ENCODE assay signal across 8 cellular contexts in genomic region chr14:64196668-64197411, GRCh38.
DNase-seq lines count a peak whose midpoint lies in the region; ATAC-seq and TF ChIP-seq lines count a peak whose summit lies in the region.

No MANE protein-coding gene starts in this region.

- H3K4me1 ChIP-seq in gastroesophageal sphincter (peaks cover 0 to 18% (median 9%) of the 10 kb centered on the region in 3 donors), neural progenitor cell (peaks cover 38% of the 10 kb centered on the region)

- H3K4me1 Mint-ChIP-seq in T-helper 2 cell treated with Interferon-gamma antibody and Interleukin-4, amounts not matched to agents 5 μg/mL and 100 μg/mL, for 36 hours (ENCODE audit: low read depth) = peaks cover 24% of the 10 kb centered on the region
- H3K4me1 Mint-ChIP-seq in neural progenitor cell = peaks cover 68% of the 10 kb centered on the region

- TF ChIP-seq POLR2A in gastroesophageal sphincter (IDR thresholded peaks at IDR 0.05) = no peak

- H3K36me3 Mint-ChIP-seq in T-helper 2 cell treated with Interferon-gamma antibody and Interleukin-4, amounts not matched to agents 5 μg/mL and 100 μg/mL, for 36 hours (ENCODE audit: low read depth) = peaks cover 5% of the 10 kb centered on the region
- peaks cover 8% of the 10 kb centered on the region for H3K36me3 Mint-ChIP-seq in neural progenitor cell

- peak overlapping the region; percentile 73 for H3K4me2 ChIP-seq in neural progenitor cell

- peaks cover 21% of the 10 kb centered on the region for H3F3A ChIP-seq in neural progenitor cell (ENCODE audit: low read depth)

- H3K27me3 Mint-ChIP-seq in T-helper 2 cell treated with Interferon-gamma antibody and Interleukin-4, amounts not matched to agents 5 μg/mL and 100 μg/mL, for 36 hours (ENCODE audit: low read depth) = no peaks in the 10 kb centered on the region
- H3K27me3 Mint-ChIP-seq in neural progenitor cell (ENCODE audit: insufficient read depth, low read depth) = peaks cover 11% of the 10 kb centered on the region

- no peak for TF ChIP-seq EP300 in gastroesophageal sphincter (IDR thresholded peaks at IDR 0.05)

- H3K9me3 Mint-ChIP-seq in T-helper 2 cell treated with Interferon-gamma antibody and Interleukin-4, amounts not matched to agents 5 μg/mL and 100 μg/mL, for 36 hours = no peaks in the 10 kb centered on the region
- no peaks in the 10 kb centered on the region for H3K9me3 Mint-ChIP-seq in neural progenitor cell

- H3K27me3 ChIP-seq in gastroesophageal sphincter (no peaks in the 10 kb centered on the region), neural progenitor cell (no peaks in the 10 kb centered on the region)

- no peak for DNase-seq in T-helper 2 cell treated with Interferon-gamma antibody and Interleukin-4, amounts not matched to agents 5 μg/mL and 100 μg/mL, for 36 hours (ENCODE audit: low spot score)
- DNase-seq in neural progenitor cell (ENCODE audit: low spot score) = peak; percentile 75
- no peak for DNase-seq in DMS53 (lab: John Stamatoyannopoulos, UW)
- DNase-seq in NOMO-1 treated with dmso at 0.1 percent for 144 hours (lab: John Stamatoyannopoulos, UW; ENCODE audit: unreplicated experiment) = no peak

- TF ChIP-seq CTCF in gastroesophageal sphincter (IDR thresholded peaks at IDR 0.05) (no peak), neural progenitor cell (IDR thresholded peaks at IDR 0.05) (no peak)

- 10 to 24% methylated on average over 10 to 20 of the region's 22 CpGs for WGBS in gastroesophageal sphincter (ENCODE audit: low coverage in 1 of 2), 2 donors

- H3K79me2 ChIP-seq in neural progenitor cell (ENCODE audit: low read depth) = no peaks in the 10 kb centered on the region

- H3K9me3 ChIP-seq in gastroesophageal sphincter (no peaks in the 10 kb centered on the region), neural progenitor cell (ENCODE audit: low read depth) (no peaks in the 10 kb centered on the region)

- no peak overlapping the region for H3K27ac Mint-ChIP-seq in T-helper 2 cell treated with Interferon-gamma antibody and Interleukin-4, amounts not matched to agents 5 μg/mL and 100 μg/mL, for 36 hours
- peak overlapping the region; percentile 70 for H3K27ac Mint-ChIP-seq in neural progenitor cell

- peaks cover 0 to 10% of the 10 kb centered on the region in 2 donors for H3K36me3 ChIP-seq in gastroesophageal sphincter
- no peaks in the 10 kb centered on the region for H3K36me3 ChIP-seq in neural progenitor cell

- H2AFZ ChIP-seq in neural progenitor cell (replicated peaks) = peak overlapping the region; percentile 14

- H3K4me3 ChIP-seq in gastroesophageal sphincter (peak overlapping the region; percentile 11 to 46), neural progenitor cell (peak overlapping the region; percentile 43)

- ATAC-seq in GM18498 (IDR thresholded peaks at IDR 0.05; ENCODE audit: unreplicated experiment) (peak; percentile 49), HG03378 (IDR thresholded peaks at IDR 0.05; ENCODE audit: unreplicated experiment) (peak; percentile 57), gastroesophageal sphincter (peak; percentile 25), GM21515 (IDR thresholded peaks at IDR 0.05; ENCODE audit: unreplicated experiment) (no peak)

- H3K4me3 Mint-ChIP-seq in T-helper 2 cell treated with Interferon-gamma antibody and Interleukin-4, amounts not matched to agents 5 μg/mL and 100 μg/mL, for 36 hours = peak overlapping the region; percentile 59
- peak overlapping the region; percentile 87 for H3K4me3 Mint-ChIP-seq in neural progenitor cell

- H4K20me1 ChIP-seq in neural progenitor cell (ENCODE audit: low read depth) = peaks cover 75% of the 10 kb centered on the region

- H3K9ac ChIP-seq in neural progenitor cell = no peak overlapping the region

- H3K27ac ChIP-seq in gastroesophageal sphincter (peak overlapping the region in 2 of 4 donors; percentile 46 to 64), neural progenitor cell (no peak overlapping the region)
